15 cellular contexts compared by ENCODE assay signal in genomic region chr22:26546282-26546681, GRCh38. TPM values are rescaled to one million over a fixed set of nuclear protein-coding genes. Genes with fewer than 3 reads are reported as not detected.
DNase-seq lines count a peak whose midpoint lies in the region; ATAC-seq lines count a peak whose summit lies in the region.
"Had no signal": no experiment of that assay in that cellular context is flagged by ENCODE, and none has a peak within 500 bp of the region (broad histone marks: within the 10 kb centered on the region; RNA-seq: fewer than 3 reads in every experiment).

No MANE protein-coding gene starts in this region.

- CTCF ChIA-PET in activated CD8-positive, alpha-beta memory T cell treated with anti-CD3 and anti-CD28 coated beads, Interleukin-2, amount 10 ng/mL, durations not matched to agents 7 days and 5 days (lab: Charles Lee) = interaction anchor here (0.9 to 2.7 kb wide), 3 partner anchors 18 to 45 kb away, joined by 3 to 14 read pairs (median 3); no protein-coding TSS in a partner anchor

- no peak overlapping the region for H3K4me3 Mint-ChIP-seq in activated CD8-positive, alpha-beta memory T cell treated with anti-CD3 and anti-CD28 coated beads, Interleukin-2, amount 10 ng/mL, durations not matched to agents 7 days and 5 days
- peak overlapping the region; percentile 49 to 62 for H3K4me3 Mint-ChIP-seq in stimulated activated naive CD8-positive, alpha-beta T cell treated with anti-CD3 and anti-CD28 coated beads, Interleukin-15, amount 100 ng/mL, for 72 hours
- H3K4me3 Mint-ChIP-seq: activated naive CD4-positive, alpha-beta T cell treated with anti-CD3 and anti-CD28 coated beads, Interleukin-2, amount 10 ng/mL, durations not matched to agents 7 days and 5 days had no signal

- H3K27ac Mint-ChIP-seq in activated CD8-positive, alpha-beta memory T cell treated with anti-CD3 and anti-CD28 coated beads, Interleukin-2, amount 10 ng/mL, durations not matched to agents 7 days and 5 days = peak overlapping the region; percentile 82
- peak overlapping the region; percentile 35 to 95 for H3K27ac Mint-ChIP-seq in stimulated activated naive CD8-positive, alpha-beta T cell treated with anti-CD3 and anti-CD28 coated beads, Interleukin-15, amount 100 ng/mL, for 72 hours

- intact Hi-C loops in Right ventricle myocardium superior (cut with DNase I) = loop anchor here (2.0 kb wide), 1 partner anchor 17 kb away; no protein-coding TSS in a partner anchor

- in situ Hi-C loops in HAP-1 (cut with MboI; ENCODE audit: low sequenced_read_pairs) = no loop called here

- H3K9me3 Mint-ChIP-seq in activated CD8-positive, alpha-beta memory T cell treated with anti-CD3 and anti-CD28 coated beads, Interleukin-2, amount 10 ng/mL, durations not matched to agents 7 days and 5 days (ENCODE audit: low read depth) = no peaks in the 10 kb centered on the region
- H3K9me3 Mint-ChIP-seq in stimulated activated naive CD8-positive, alpha-beta T cell treated with anti-CD3 and anti-CD28 coated beads, Interleukin-15, amount 100 ng/mL, for 72 hours = peaks cover 0 to 13% of the 10 kb centered on the region in 2 donors

- no peaks in the 10 kb centered on the region for H3K4me1 ChIP-seq in HAP-1

- H3K27me3 ChIP-seq in HAP-1 (ENCODE audit: low read depth) = no peaks in the 10 kb centered on the region
- no peaks in the 10 kb centered on the region for H3K27me3 ChIP-seq in H7 (ENCODE audit: control insufficient read depth, insufficient read depth, low read length)

- no peaks in the 10 kb centered on the region for H3K9me3 ChIP-seq in HAP-1

- peaks cover 38% of the 10 kb centered on the region for H3K36me3 Mint-ChIP-seq in activated CD8-positive, alpha-beta memory T cell treated with anti-CD3 and anti-CD28 coated beads, Interleukin-2, amount 10 ng/mL, durations not matched to agents 7 days and 5 days

- no peak for ATAC-seq in activated CD8-positive, alpha-beta memory T cell treated with anti-CD3 and anti-CD28 coated beads, Interleukin-2, amount 10 ng/mL, durations not matched to agents 7 days and 5 days
- peak; percentile 81 for ATAC-seq in Right ventricle myocardium superior (ENCODE audit: poor library complexity)
- no peak for ATAC-seq in stimulated activated naive CD8-positive, alpha-beta T cell treated with anti-CD3 and anti-CD28 coated beads, Interleukin-15, amount 100 ng/mL, for 72 hours

- no peak for DNase-seq in activated CD8-positive, alpha-beta memory T cell treated with anti-CD3 and anti-CD28 coated beads, Interleukin-2, amount 10 ng/mL, durations not matched to agents 7 days and 5 days
- DNase-seq in activated CD8-positive, alpha-beta memory T cell treated with anti-CD3 and anti-CD28 coated beads, Interleukin-2, amount 50 U/mL, for 4 hours = no peak
- DNase-seq in NCI-H510A (lab: John Stamatoyannopoulos, UW) (peak; percentile 43), Right ventricle myocardium superior (peak; percentile 82), NCI-H1436 (lab: John Stamatoyannopoulos, UW) (no peak), HAP-1 (ENCODE audit: low spot score in 2 of 2) (no peak), H7 (no peak)
- no peak for DNase-seq in stimulated activated naive CD8-positive, alpha-beta T cell treated with anti-CD3 and anti-CD28 coated beads, Interleukin-15, amount 100 ng/mL, for 72 hours
- DNase-seq: activated CD4-positive, CD25-positive, alpha-beta regulatory T cell treated with anti-CD3 and anti-CD28 coated beads, Interleukin-2, amount 50 U/mL, for 72 hours; activated naive CD4-positive, alpha-beta T cell treated with anti-CD3 and anti-CD28 coated beads, Interleukin-2, amount 10 ng/mL, durations not matched to agents 7 days and 5 days; cortex of kidney; mesendoderm; NCI-H1694 treated with DMSO at 0.1 percent for 48 hours; stimulated activated CD8-positive, alpha-beta memory T cell treated with anti-CD3 and anti-CD28 coated beads, Interleukin-4, amount 100 ng/mL, for 48 hours; SW 1271 had no signal

- peaks cover 61% of the 10 kb centered on the region for H3K4me1 Mint-ChIP-seq in activated CD8-positive, alpha-beta memory T cell treated with anti-CD3 and anti-CD28 coated beads, Interleukin-2, amount 10 ng/mL, durations not matched to agents 7 days and 5 days
- peaks cover 73% of the 10 kb centered on the region for H3K4me1 Mint-ChIP-seq in stimulated activated naive CD8-positive, alpha-beta T cell treated with anti-CD3 and anti-CD28 coated beads, Interleukin-15, amount 100 ng/mL, for 72 hours

- no peaks in the 10 kb centered on the region for H3K27me3 Mint-ChIP-seq in activated CD8-positive, alpha-beta memory T cell treated with anti-CD3 and anti-CD28 coated beads, Interleukin-2, amount 10 ng/mL, durations not matched to agents 7 days and 5 days
- H3K27me3 Mint-ChIP-seq in stimulated activated naive CD8-positive, alpha-beta T cell treated with anti-CD3 and anti-CD28 coated beads, Interleukin-15, amount 100 ng/mL, for 72 hours = no peaks in the 10 kb centered on the region
- H3K27me3 Mint-ChIP-seq: activated naive CD4-positive, alpha-beta T cell treated with anti-CD3 and anti-CD28 coated beads, Interleukin-2, amount 10 ng/mL, durations not matched to agents 7 days and 5 days had no signal

- H3K4me3 ChIP-seq in HAP-1 = no peak overlapping the region
- H3K4me3 ChIP-seq in H7 (ENCODE audit: insufficient read depth, low read depth, low read length) = no peak overlapping the region

- H3K36me3 ChIP-seq in HAP-1 (replicated peaks) (no peaks in the 10 kb centered on the region), H7 (replicated peaks; ENCODE audit: control insufficient read depth, insufficient read depth, low read length) (peaks cover 9% of the 10 kb centered on the region)

RNA-seq across cellular contexts. Expression of gene TFIP11, which starts 34.0 kb away (rescaled TPM):
- 10 to 100 TPM; 58.0 to 64.8 TPM for total RNA-seq in activated CD8-positive, alpha-beta memory T cell treated with anti-CD3 and anti-CD28 coated beads, Interleukin-2, amount 10 ng/mL, durations not matched to agents 7 days and 5 days
- 23.9 TPM for total RNA-seq in Right ventricle myocardium superior
- total RNA-seq in H7 (2014; rRNA removed; shearing (Covaris generic)) = 22.2 and 22.8 TPM in 2 replicates

RNA-seq across cellular contexts. Expression of gene TPST2, which starts 43.6 kb away (rescaled TPM):
- total RNA-seq in activated CD8-positive, alpha-beta memory T cell treated with anti-CD3 and anti-CD28 coated beads, Interleukin-2, amount 10 ng/mL, durations not matched to agents 7 days and 5 days = 10 to 100 TPM; 61.6 to 81.6 TPM
- 30.1 TPM for total RNA-seq in Right ventricle myocardium superior
- 95.0 and 118 TPM in 2 replicates for total RNA-seq in H7 (2014; rRNA removed; shearing (Covaris generic))

Comparison
In these comparisons a context has a peak if more than half of its experiments do, and no peak if none do; other contexts are left out.
1. DNase-seq: peak in NCI-H510A (single experiment) and Right ventricle myocardium superior (single experiment); none in activated CD8-positive, alpha-beta memory T cell treated with anti-CD3 and anti-CD28 coated beads, Interleukin-2, amount 10 ng/mL, durations not matched to agents 7 days and 5 days (single experiment), activated CD8-positive, alpha-beta memory T cell treated with anti-CD3 and anti-CD28 coated beads, Interleukin-2, amount 50 U/mL, for 4 hours (single experiment), stimulated activated naive CD8-positive, alpha-beta T cell treated with anti-CD3 and anti-CD28 coated beads, Interleukin-15, amount 100 ng/mL, for 72 hours (0 of 2), NCI-H1436 (single experiment), HAP-1 (0 of 2) and H7 (single experiment).